9 cellular contexts compared by ENCODE assay signal in the genomic region with DNA sequence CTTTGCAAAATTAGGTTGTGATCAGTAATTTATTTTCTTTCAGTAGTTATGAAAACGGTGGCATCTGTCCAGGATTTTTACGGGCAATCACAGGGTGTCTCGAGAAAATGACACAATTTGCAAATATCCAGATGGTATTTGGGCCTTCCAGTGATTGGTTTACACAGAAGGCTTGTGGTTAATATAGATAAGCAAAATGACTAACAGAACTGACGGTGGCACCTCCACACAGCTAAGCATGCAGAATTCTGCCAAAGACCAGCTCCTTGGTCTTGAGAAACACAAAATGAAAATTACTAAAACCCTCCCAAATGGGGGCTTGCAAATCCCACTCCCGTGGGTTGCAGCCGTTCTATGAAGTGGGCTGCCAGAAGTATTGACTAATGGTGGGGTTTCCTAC. TPM values are rescaled to one million over a fixed set of nuclear protein-coding genes. Genes with fewer than 3 reads are reported as not detected.
DNase-seq lines count a peak whose midpoint lies in the region; ATAC-seq, FAIRE-seq and TF ChIP-seq lines count a peak whose summit lies in the region.
"Had no signal": no experiment of that assay in that cellular context is flagged by ENCODE, and none has a peak within 500 bp of the region (broad histone marks: within the 10 kb centered on the region; RNA-seq: fewer than 3 reads in every experiment).

No MANE protein-coding gene starts in this region.

- intact Hi-C loops in pancreas (cut with DNase I) = loop anchor here in 2 of 3 donors (10.0 kb wide), 1 partner anchor 51 kb away; no protein-coding TSS in a partner anchor

- no peak for TF ChIP-seq CTCF in brain microvascular endothelial cell (IDR thresholded peaks at IDR 0.05; ENCODE audit: low read depth, low read length, missing control alignments)
- no peak for TF ChIP-seq CTCF in pancreas (IDR thresholded peaks at IDR 0.05)
- no peak for TF ChIP-seq CTCF in foreskin keratinocyte (conservative IDR thresholded peaks at IDR 0.05)

- no peak overlapping the region for H3K4me3 ChIP-seq in brain microvascular endothelial cell (ENCODE audit: low read depth, low read length)
- H3K4me3 ChIP-seq in pancreas = no peak overlapping the region

- no peaks in the 10 kb centered on the region for H3K27me3 ChIP-seq in brain microvascular endothelial cell (replicated peaks)
- no peaks in the 10 kb centered on the region for H3K27me3 ChIP-seq in pancreas
- H3K27me3 ChIP-seq in foreskin keratinocyte = no peaks in the 10 kb centered on the region

- FAIRE-seq in pancreas (lab: Jason Lieb, UNC) = no peak
- FAIRE-seq: HTR-8/SVneo had no signal

- H3K9me3 ChIP-seq in pancreas = no peaks in the 10 kb centered on the region

- 16% methylated on average over 6 of the region's 6 CpGs for WGBS in pancreas, 2 donors

- H3K36me3 ChIP-seq in brain microvascular endothelial cell (replicated peaks) (no peaks in the 10 kb centered on the region), pancreas (no peaks in the 10 kb centered on the region)

- no peak overlapping the region for H3K27ac ChIP-seq in brain microvascular endothelial cell
- H3K27ac ChIP-seq in pancreas = peak overlapping the region; percentile 4 to 85 (median 61)
- H3K27ac ChIP-seq in foreskin keratinocyte = no peak overlapping the region

- DNase-seq in GM03348 (ENCODE audit: low spot score) (peak; percentile 70), OCI-M1 (lab: John Stamatoyannopoulos, UW) (peak; percentile 38), brain microvascular endothelial cell (peak; percentile 69), pancreas (peak in 3 of 6 donors; percentile 37 to 53 (median 42)), Ammon's horn (ENCODE audit: low spot score) (no peak), foreskin keratinocyte (no peak), cerebellar cortex (ENCODE audit: low spot score) (no peak)
- DNase-seq: stimulated activated CD4-positive, alpha-beta T cell treated with anti-CD3 and anti-CD28 coated beads, Interleukin-2, amount 100 ng/mL, for 24 hours had no signal

- in situ Hi-C loops in brain microvascular endothelial cell (cut with HindIII; ENCODE audit: low pct_ligation_motif_present, low sequenced_read_pairs) = no loop called here

- peak in 3 of 4 donors; percentile 39 to 57 (median 41) for ATAC-seq in pancreas
- no peak for ATAC-seq in foreskin keratinocyte

- H3K4me1 ChIP-seq in pancreas (peaks cover 34 to 61% (median 43%) of the 10 kb centered on the region in 3 donors), foreskin keratinocyte (peaks cover 28% of the 10 kb centered on the region)

RNA-seq across cellular contexts. Expression of a gene that starts 5.5 kb away (rescaled TPM):
- total RNA-seq in pancreas (10 to 100 TPM; 12.6 to 36.5 (median 26.8) TPM), foreskin keratinocyte (28.1 and 46.1 TPM in 2 replicates)
- polyA plus RNA-seq in pancreas (10 to 100 TPM; 11.4 to 11.8 TPM), foreskin keratinocyte (10.5 and 18.4 TPM in 2 replicates)

Comparison
In these comparisons a context has a peak if more than half of its experiments do, and no peak if none do; other contexts are left out.
1. DNase-seq: peak in GM03348 (single experiment), OCI-M1 (single experiment) and brain microvascular endothelial cell (single experiment); none in Ammon's horn (single experiment), foreskin keratinocyte (0 of 2) and cerebellar cortex (single experiment).
2. H3K27ac ChIP-seq: peak in pancreas (4 of 4); none in brain microvascular endothelial cell (single experiment) and foreskin keratinocyte (single experiment).